23 cellular contexts compared by ENCODE assay signal in the genomic region with DNA sequence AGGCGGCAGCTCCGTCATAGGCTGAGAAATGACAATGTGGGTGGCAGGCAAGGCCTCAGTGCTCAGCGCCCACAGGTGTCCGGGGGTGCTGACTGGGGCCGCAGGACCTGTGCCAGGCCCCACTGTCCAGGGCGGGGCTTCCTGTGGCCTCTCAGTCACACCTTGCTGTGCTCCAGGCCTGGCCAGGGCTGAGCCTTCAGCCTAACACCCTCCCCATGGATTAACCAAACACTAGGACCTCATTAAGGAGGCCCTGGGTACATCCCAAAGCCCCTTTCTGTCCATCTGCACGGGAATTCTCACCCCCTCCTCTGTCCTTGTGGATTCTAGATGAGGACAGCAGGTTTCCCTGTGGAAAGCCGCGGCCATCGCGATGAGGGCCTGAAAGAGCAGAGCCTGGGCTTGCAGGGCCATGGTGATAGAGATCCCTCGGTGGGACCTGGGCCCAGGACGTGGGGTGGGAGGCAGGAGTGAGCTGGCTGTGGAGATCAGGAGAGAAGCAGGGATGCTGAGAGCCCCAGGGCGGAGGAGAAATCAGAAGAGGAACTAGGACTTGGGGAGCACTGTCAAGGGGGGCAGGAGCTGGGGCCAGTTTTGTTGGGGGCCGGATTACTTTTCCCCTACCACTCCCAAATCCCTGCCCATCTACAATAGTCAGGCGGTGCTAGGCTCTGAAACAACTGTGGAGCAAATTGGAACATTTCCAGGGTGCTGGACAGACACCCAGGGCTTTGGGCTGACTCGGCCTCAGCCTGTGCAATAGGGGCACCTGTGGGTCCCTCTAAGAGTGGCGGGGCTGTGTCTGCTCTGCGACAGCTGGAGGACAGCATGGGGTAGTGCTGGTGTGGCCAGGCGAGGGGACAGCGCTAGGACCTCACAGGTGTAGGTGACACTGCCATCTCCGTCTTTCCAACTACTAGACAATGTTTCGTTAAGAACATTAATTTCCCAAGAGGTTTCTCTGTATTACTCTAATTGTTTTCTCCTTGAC. TPM values are rescaled to one million over a fixed set of nuclear protein-coding genes. Genes with fewer than 3 reads are reported as not detected.
DNase-seq lines count a peak whose midpoint lies in the region; ATAC-seq, FAIRE-seq and TF ChIP-seq lines count a peak whose summit lies in the region.
"Had no signal": no experiment of that assay in that cellular context is flagged by ENCODE, and none has a peak within 500 bp of the region (broad histone marks: within the 10 kb centered on the region; RNA-seq: fewer than 3 reads in every experiment).

No MANE protein-coding gene starts in this region.

- CTCF ChIA-PET in SK-N-SH (lab: Yijun Ruan, JAX) (interaction anchor here (1.3 kb wide), 1 partner anchor 14 kb away, joined by 4 read pairs; no protein-coding TSS in a partner anchor), Panc1 (lab: Charles Lee) (no interaction called here), HepG2 (lab: Yijun Ruan, JAX; ENCODE audit: low intra/inter-chr PET ratio, low total read pairs) (no interaction called here)

- no peaks in the 10 kb centered on the region for H3K4me1 Mint-ChIP-seq in stimulated activated effector memory CD8-positive, alpha-beta T cell treated with anti-CD3 and anti-CD28 coated beads, Interleukin-12 subunit alpha, Interleukin-12 subunit beta, amount 100 ng/mL, for 72 hours
- H3K4me1 Mint-ChIP-seq: CD4-positive, alpha-beta memory T cell had no signal

- H3K9ac ChIP-seq in SK-N-SH = no peak overlapping the region
- no peak overlapping the region for H3K9ac ChIP-seq in HepG2 (ENCODE audit: insufficient read depth, low read depth, low read length)
- H3K9ac ChIP-seq: BLaER1 treated with 17β-estradiol and CSF1 and Interleukin-3, amounts not matched to agents 10 nM and 100 nM; GM23248 had no signal

- H3K36me3 Mint-ChIP-seq in stimulated activated effector memory CD8-positive, alpha-beta T cell treated with anti-CD3 and anti-CD28 coated beads, Interleukin-12 subunit alpha, Interleukin-12 subunit beta, amount 100 ng/mL, for 72 hours = no peaks in the 10 kb centered on the region
- H3K36me3 Mint-ChIP-seq: CD4-positive, alpha-beta memory T cell had no signal

- no peaks in the 10 kb centered on the region for H4K20me1 ChIP-seq in SK-N-SH (ENCODE audit: insufficient read depth)
- H4K20me1 ChIP-seq in HepG2 (ENCODE audit: insufficient read depth, low read length) = no peaks in the 10 kb centered on the region
- H4K20me1 ChIP-seq: BLaER1 treated with 17β-estradiol and CSF1 and Interleukin-3, amounts not matched to agents 10 nM and 100 nM had no signal

- no peak for TF ChIP-seq RAD21 in SK-N-SH (IDR thresholded peaks at IDR 0.05; ENCODE audit: low read length)
- no peak for TF ChIP-seq RAD21 in HepG2 (CRISPR knock-in tag; IDR thresholded peaks at IDR 0.05)

- H3K27ac ChIP-seq in SK-N-SH (ENCODE audit: low read depth in 2 of 2, low read length in 1 of 2) (no peak overlapping the region), Panc1 (ENCODE audit: low read length) (no peak overlapping the region), HepG2 (ENCODE audit: extremely low read length, insufficient read depth, low read length) (no peak overlapping the region), transverse colon (no peak overlapping the region)
- H3K27ac ChIP-seq: 22Rv1; BLaER1 treated with 17β-estradiol and CSF1 and Interleukin-3, amounts not matched to agents 10 nM and 100 nM; GM23248 had no signal

- H3K9me3 ChIP-seq in SK-N-SH = no peaks in the 10 kb centered on the region; the same call in 1 of the 2 replicates
- H3K9me3 ChIP-seq in Panc1 (ENCODE audit: control insufficient read depth, insufficient read depth, low read depth, low read length) = no peaks in the 10 kb centered on the region
- no peaks in the 10 kb centered on the region for H3K9me3 ChIP-seq in HepG2 (ENCODE audit: low read length)
- peaks cover 0 to 3% of the 10 kb centered on the region in 2 donors for H3K9me3 ChIP-seq in transverse colon

- H3K4me3 ChIP-seq in SK-N-SH (ENCODE audit: low read depth in 2 of 2, low read length in 1 of 2) = no peak overlapping the region
- H3K4me3 ChIP-seq in Panc1 (ENCODE audit: low read depth in 2 of 2, low read length in 2 of 2) = no peak overlapping the region
- no peak overlapping the region for H3K4me3 ChIP-seq in HepG2 (replicated peaks in 1 of 3; ENCODE audit: insufficient read depth in 1 of 3, low read depth in 2 of 3, low read length in 3 of 3)
- H3K4me3 ChIP-seq in transverse colon = no peak overlapping the region
- H3K4me3 ChIP-seq: BLaER1 treated with 17β-estradiol and CSF1 and Interleukin-3, amounts not matched to agents 10 nM and 100 nM; GM23248 had no signal

- no peaks in the 10 kb centered on the region for H3K79me2 ChIP-seq in SK-N-SH (ENCODE audit: insufficient read depth)
- no peaks in the 10 kb centered on the region for H3K79me2 ChIP-seq in HepG2 (ENCODE audit: insufficient read depth, low read length)

- TF ChIP-seq EP300 in SK-N-SH (IDR thresholded peaks at IDR 0.05; ENCODE audit: borderline replicate concordance in 1 of 2, low read depth in 1 of 2, low read length in 1 of 2) (no peak), HepG2 (IDR thresholded peaks at IDR 0.05; ENCODE audit: low read depth in 2 of 2, low read length in 2 of 2) (no peak), HepG2 (CRISPR knock-in tag; IDR thresholded peaks at IDR 0.05; ENCODE audit: borderline replicate concordance) (no peak), transverse colon (IDR thresholded peaks at IDR 0.05; ENCODE audit: low read depth) (no peak)

- in situ Hi-C loops in Panc1 (cut with HindIII; ENCODE audit: low pct_unique_long_range_greater_than_20kb, low sequenced_read_pairs) = no loop called here
- in situ Hi-C loops in HepG2 (cut with HindIII; ENCODE audit: extremely low pct_ligation_motif_present, low pct_unique_long_range_greater_than_20kb) = no loop called here
- in situ Hi-C loops in transverse colon (cut with MboI; ENCODE audit: low pct_ligation_motif_present in 1 of 4, low pct_unique_long_range_greater_than_20kb in 1 of 4, low sequenced_read_pairs in 3 of 4) = no loop called here

- H3K4me2 ChIP-seq in SK-N-SH = no peak overlapping the region
- no peak overlapping the region for H3K4me2 ChIP-seq in HepG2 (ENCODE audit: low read depth, low read length)
- H3K4me2 ChIP-seq: BLaER1 treated with 17β-estradiol and CSF1 and Interleukin-3, amounts not matched to agents 10 nM and 100 nM had no signal

- POLR2A ChIA-PET in SK-N-SH (lab: Yijun Ruan, JAX) = no interaction called here
- POLR2A ChIA-PET in Panc1 (lab: Charles Lee) = no interaction called here
- POLR2A ChIA-PET in HepG2 (lab: Yijun Ruan, JAX) = no interaction called here

- no peak for TF ChIP-seq CTCF in SK-N-SH (IDR thresholded peaks at IDR 0.05)
- TF ChIP-seq CTCF in Panc1 (IDR thresholded peaks at IDR 0.05) = no peak
- TF ChIP-seq CTCF in HepG2 (CRISPR knock-in tag; IDR thresholded peaks at IDR 0.05) = no peak
- TF ChIP-seq CTCF in transverse colon (IDR thresholded peaks at IDR 0.05) = no peak

- peaks cover 77% of the 10 kb centered on the region for H3K27me3 ChIP-seq in SK-N-SH (ENCODE audit: insufficient read depth)
- no peaks in the 10 kb centered on the region for H3K27me3 ChIP-seq in Panc1 (ENCODE audit: control insufficient read depth, insufficient read depth, low read length)
- H3K27me3 ChIP-seq in HepG2 (ENCODE audit: control insufficient read depth in 1 of 2, insufficient read depth in 2 of 2, low read length in 2 of 2) = peaks cover 3 to 39% of the 10 kb centered on the region in 2 experiments; a peak in 3 of 5 replicates
- peaks cover 66% of the 10 kb centered on the region for H3K27me3 ChIP-seq in transverse colon

- H3K9me3 Mint-ChIP-seq in stimulated activated effector memory CD8-positive, alpha-beta T cell treated with anti-CD3 and anti-CD28 coated beads, Interleukin-12 subunit alpha, Interleukin-12 subunit beta, amount 100 ng/mL, for 72 hours = peaks cover 4% of the 10 kb centered on the region

- H2AFZ ChIP-seq in SK-N-SH (ENCODE audit: low read depth) = no peak overlapping the region
- no peak overlapping the region for H2AFZ ChIP-seq in HepG2 (ENCODE audit: low read length)
- H2AFZ ChIP-seq: GM23248 had no signal

- ATAC-seq in SK-N-SH treated with all-trans-retinoic acid at 6 μM for 48 hours (peak; percentile 9; the same call in 1 of the 3 replicates), Panc1 (peak; percentile 64; the same call in 1 of the 2 replicates), HepG2 (peak; percentile 52), GM21576 (IDR thresholded peaks at IDR 0.05; ENCODE audit: unreplicated experiment) (no peak)
- ATAC-seq in stimulated activated effector memory CD8-positive, alpha-beta T cell treated with anti-CD3 and anti-CD28 coated beads, Interleukin-12 subunit alpha, Interleukin-12 subunit beta, amount 100 ng/mL, for 72 hours = peak; percentile 13

- WGBS in SK-N-SH (ENCODE audit: low lambda C conversion rate) = 52% methylated on average over 19 of the region's 23 CpGs
- 38% methylated on average over 18 of the region's 23 CpGs for WGBS in HepG2 (ENCODE audit: low lambda C conversion rate)
- WGBS in transverse colon (ENCODE audit: low coverage in 1 of 2), 2 donors = 85 to 90% methylated on average over 4 to 21 of the region's 23 CpGs

- H3K36me3 ChIP-seq in SK-N-SH (replicated peaks in 1 of 2; ENCODE audit: control insufficient read depth in 1 of 2, insufficient read depth in 2 of 2, low read length in 1 of 2) (no peaks in the 10 kb centered on the region), Panc1 (ENCODE audit: control insufficient read depth, insufficient read depth, low read length) (no peaks in the 10 kb centered on the region), HepG2 (replicated peaks in 1 of 2; ENCODE audit: control insufficient read depth in 1 of 2, insufficient read depth in 2 of 2, low read length in 2 of 2) (no peaks in the 10 kb centered on the region), transverse colon (no peaks in the 10 kb centered on the region)
- H3K36me3 ChIP-seq: BLaER1 treated with 17β-estradiol and CSF1 and Interleukin-3, amounts not matched to agents 10 nM and 100 nM had no signal

- TF ChIP-seq POLR2A in HepG2 (IDR thresholded peaks at IDR 0.05; ENCODE audit: insufficient read depth in 1 of 2, low read depth in 2 of 2, low read length in 2 of 2) = no peak
- TF ChIP-seq POLR2A in transverse colon (IDR thresholded peaks at IDR 0.05) = no peak

- H3F3A ChIP-seq in SK-N-SH (replicated peaks; ENCODE audit: insufficient read depth) = no peaks in the 10 kb centered on the region

- no peak for FAIRE-seq in HepG2 (lab: Jason Lieb, UNC)
- FAIRE-seq: HTR-8/SVneo had no signal

- intact Hi-C loops in Panc1 (cut with micrococcal nuclease; ENCODE audit: unreplicated experiment) (no loop called here), HepG2 (cut with micrococcal nuclease; ENCODE audit: unreplicated experiment) (no loop called here), transverse colon (cut with DNase I; ENCODE audit: low total_unique reads) (no loop called here)

- no peak overlapping the region for H3K4me3 Mint-ChIP-seq in stimulated activated effector memory CD8-positive, alpha-beta T cell treated with anti-CD3 and anti-CD28 coated beads, Interleukin-12 subunit alpha, Interleukin-12 subunit beta, amount 100 ng/mL, for 72 hours
- H3K4me3 Mint-ChIP-seq: CD4-positive, alpha-beta memory T cell had no signal

- H3K9me2 ChIP-seq in SK-N-SH = no peaks in the 10 kb centered on the region

- no TSS peak for BruUV-seq in Panc1 (replicated peaks; lab: Mats Ljungman, UMichigan)
- no TSS peak for BruUV-seq in HepG2 (replicated peaks; lab: Mats Ljungman, UMichigan)

- DNase-seq in SK-N-SH (no peak), Panc1 (ENCODE audit: low read depth, low spot score) (no peak), HepG2 (ENCODE audit: low spot score) (no peak), transverse colon (no peak), amygdala (lab: John Stamatoyannopoulos, UW) (no peak)
- DNase-seq in stimulated activated effector memory CD8-positive, alpha-beta T cell treated with anti-CD3 and anti-CD28 coated beads, Interleukin-12 subunit alpha, Interleukin-12 subunit beta, amount 100 ng/mL, for 72 hours (ENCODE audit: low spot score in 2 of 2) = no peak
- DNase-seq: CD4-positive, alpha-beta memory T cell; DMS 273 treated with DMSO at 0.1 percent for 48 hours; DMS79 treated with DMSO at 0.1 percent for 48 hours; GM23248; HCEC 1CT; IMR-90; NCI-H1694 treated with DMSO at 0.1 percent for 48 hours; NCI-H2081 treated with DMSO at 0.1 percent for 48 hours; NCI-H2171 treated with DMSO at 0.1 percent for 48 hours; OCI-M1; SHP77 treated with DMSO at 0.1 percent for 48 hours had no signal

- H3K4me1 ChIP-seq in SK-N-SH (ENCODE audit: control insufficient read depth in 1 of 2, insufficient read depth in 2 of 2, low read depth in 1 of 2, low read length in 1 of 2) (no peaks in the 10 kb centered on the region; a peak in 1 of 4 replicates), Panc1 (ENCODE audit: control insufficient read depth, insufficient read depth, low read length) (no peaks in the 10 kb centered on the region), HepG2 (ENCODE audit: insufficient read depth, low read length) (no peaks in the 10 kb centered on the region), transverse colon (no peaks in the 10 kb centered on the region)
- H3K4me1 ChIP-seq: Caco-2 had no signal

- H3K27ac Mint-ChIP-seq in stimulated activated effector memory CD8-positive, alpha-beta T cell treated with anti-CD3 and anti-CD28 coated beads, Interleukin-12 subunit alpha, Interleukin-12 subunit beta, amount 100 ng/mL, for 72 hours = no peak overlapping the region
- H3K27ac Mint-ChIP-seq: CD4-positive, alpha-beta memory T cell had no signal

RNA-seq across cellular contexts. Expression of gene MNX1, which starts 23.3 kb away (rescaled TPM):
- polyA plus RNA-seq in SK-N-SH (2012; rRNA removed) (not detected in 2 replicates), HepG2 (2011; rRNA removed) (0.91 and 0.94 TPM in 2 replicates)
- not detected in 2 replicates for polyA plus RNA-seq in SK-N-SH (2012; cell fraction: cytosol; rRNA removed)
- not detected in 2 replicates for polyA plus RNA-seq in SK-N-SH (2012; cell fraction: nucleus; rRNA removed)
- total RNA-seq in Panc1 (2021; ENCODE audit: unreplicated experiment) (3.6 TPM), HepG2 (2016; rRNA removed; fragmentation: Illumina TruSeq; extraction: Trizol) (3.6 and 6.1 TPM in 2 replicates), transverse colon (10 to 100 TPM; 11.7 to 23.2 (median 13.1) TPM)
- 1.9 TPM for polyA plus RNA-seq in Panc1 (2012; ENCODE audit: insufficient read length)
- total RNA-seq in HepG2 (2016; cell fraction: cytosol; rRNA removed; fragmentation: Illumina TruSeq; extraction: Trizol; ENCODE audit: low read depth) = 2.4 and 2.5 TPM in 2 replicates
- total RNA-seq in HepG2 (2016; cell fraction: insoluble cytoplasmic fraction; rRNA removed; fragmentation: Illumina TruSeq; extraction: Trizol) = 3.4 and 9.7 TPM in 2 replicates
- 4.5 and 5.6 TPM in 2 replicates for total RNA-seq in HepG2 (2016; cell fraction: membrane; rRNA removed; fragmentation: Illumina TruSeq; extraction: Trizol)
- 6.7 and 7.4 TPM in 2 replicates for total RNA-seq in HepG2 (2016; cell fraction: nucleus; rRNA removed; fragmentation: Illumina TruSeq; extraction: Trizol)
- 0.37 and 1.0 TPM in 2 replicates for polyA plus RNA-seq in HepG2 (2011; cell fraction: cytosol; rRNA removed)
- polyA plus RNA-seq in HepG2 (2011; cell fraction: nucleus; rRNA removed) = 3.8 and 4.5 TPM in 2 replicates
- 1.7 and 2.4 TPM in 2 replicates for polyA plus RNA-seq in HepG2 (2012)
- 2.2 and 3.2 TPM in 2 replicates for polyA plus RNA-seq in HepG2 (2016; cell fraction: cytosol; fragmentation: Illumina TruSeq; extraction: Trizol; ENCODE audit: low read depth)
- polyA plus RNA-seq in HepG2 (2016; cell fraction: insoluble cytoplasmic fraction; fragmentation: Illumina TruSeq; extraction: Trizol; ENCODE audit: low read depth) = 6.3 and 6.7 TPM in 2 replicates
- 4.5 and 4.8 TPM in 2 replicates for polyA plus RNA-seq in HepG2 (2016; cell fraction: membrane; fragmentation: Illumina TruSeq; extraction: Trizol; ENCODE audit: low read depth)
- 16.6 TPM in 2 replicates for polyA plus RNA-seq in HepG2 (2016; cell fraction: nucleus; fragmentation: Illumina TruSeq; extraction: Trizol; ENCODE audit: insufficient read depth, low read depth)
- 0.98 and 1.5 TPM in 2 replicates for polyA minus RNA-seq in HepG2 (2011; rRNA and poly(A)+ RNA removed; ENCODE audit: low replicate concordance)
- 0.89 and 1.6 TPM in 2 replicates for polyA minus RNA-seq in HepG2 (2011; cell fraction: cytosol; rRNA and poly(A)+ RNA removed)
- 3.2 and 7.9 TPM in 2 replicates for polyA minus RNA-seq in HepG2 (2011; cell fraction: nucleus; rRNA and poly(A)+ RNA removed)
- total RNA-seq: CD4-positive, alpha-beta memory T cell; GM23248; IMR-90 had no signal
- polyA plus RNA-seq: CD4-positive, alpha-beta memory T cell; GM23248; IMR-90 had no signal
